Comparison of ENCODE assay signal across 9 cellular contexts in genomic region chr18:11955299-11956029, GRCh38. TPM values are rescaled to one million over a fixed set of nuclear protein-coding genes. Genes with fewer than 3 reads are reported as not detected.
DNase-seq lines count a peak whose midpoint lies in the region; ATAC-seq and FAIRE-seq lines count a peak whose summit lies in the region.
"Had no signal": no experiment of that assay in that cellular context is flagged by ENCODE, and none has a peak within 500 bp of the region (broad histone marks: within the 10 kb centered on the region; RNA-seq: fewer than 3 reads in every experiment).

No MANE protein-coding gene starts in this region.

- H3K4me1 ChIP-seq in SJSA1 (replicated peaks) (peaks cover 17% of the 10 kb centered on the region), skeletal muscle satellite cell (ENCODE audit: control insufficient read depth, insufficient read depth, low read length) (peaks cover 21% of the 10 kb centered on the region), small intestine (ENCODE audit: control insufficient read depth in 2 of 2, insufficient read depth in 1 of 2, low read depth in 1 of 2, low read length in 1 of 2) (no peaks in the 10 kb centered on the region)

- peaks cover 4% of the 10 kb centered on the region for H3K36me3 Mint-ChIP-seq in activated CD4-positive, alpha-beta memory T cell treated with anti-CD3 and anti-CD28 coated beads, Interleukin-2, amount 10 ng/mL, durations not matched to agents 7 days and 5 days (ENCODE audit: low read depth)

- H3K4me2 ChIP-seq in skeletal muscle satellite cell (ENCODE audit: low read length): peak overlapping the region; percentile 59

- peak overlapping the region; percentile 73 for H3K9ac ChIP-seq in skeletal muscle satellite cell (ENCODE audit: low read depth, low read length)

- peaks cover 4% of the 10 kb centered on the region for H3K4me1 Mint-ChIP-seq in activated CD4-positive, alpha-beta memory T cell treated with anti-CD3 and anti-CD28 coated beads, Interleukin-2, amount 10 ng/mL, durations not matched to agents 7 days and 5 days
- H3K4me1 Mint-ChIP-seq: activated T-helper 17 cell treated with anti-CD3 and anti-CD28 coated beads, Interleukin-2, amount 50 U/mL, for 72 hours had no signal

- no peak for FAIRE-seq in small intestine (lab: Jason Lieb, UNC)

- peaks cover 9% of the 10 kb centered on the region for H3K9me3 ChIP-seq in SJSA1 (replicated peaks)
- no peaks in the 10 kb centered on the region for H3K9me3 ChIP-seq in skeletal muscle satellite cell (replicated peaks; ENCODE audit: low read length)
- H3K9me3 ChIP-seq in small intestine (ENCODE audit: control insufficient read depth, low read depth): no peaks in the 10 kb centered on the region

- WGBS in small intestine, 3 donors: 43 to 76% (median 72%) methylated on average over 8 of the region's 8 CpGs

- H3K4me3 Mint-ChIP-seq in activated CD4-positive, alpha-beta memory T cell treated with anti-CD3 and anti-CD28 coated beads, Interleukin-2, amount 10 ng/mL, durations not matched to agents 7 days and 5 days: no peak overlapping the region
- H3K4me3 Mint-ChIP-seq: activated T-helper 17 cell treated with anti-CD3 and anti-CD28 coated beads, Interleukin-2, amount 50 U/mL, for 72 hours had no signal

- H3K27me3 ChIP-seq in SJSA1 (replicated peaks) (no peaks in the 10 kb centered on the region), skeletal muscle satellite cell (ENCODE audit: control insufficient read depth, insufficient read depth, low read length) (no peaks in the 10 kb centered on the region), small intestine (ENCODE audit: control insufficient read depth in 2 of 2, insufficient read depth in 2 of 2, low read length in 2 of 2) (no peaks in the 10 kb centered on the region)

- POLR2A ChIA-PET in activated CD4-positive, alpha-beta memory T cell treated with anti-CD3 and anti-CD28 coated beads, Interleukin-2, amount 10 ng/mL, durations not matched to agents 7 days and 5 days (lab: Charles Lee): no interaction called here

- no peaks in the 10 kb centered on the region for H3K36me3 ChIP-seq in SJSA1
- no peaks in the 10 kb centered on the region for H3K36me3 ChIP-seq in skeletal muscle satellite cell (ENCODE audit: insufficient read depth, low read length)
- H3K36me3 ChIP-seq in small intestine (ENCODE audit: control insufficient read depth in 2 of 2, insufficient read depth in 2 of 2, low read length in 2 of 2): no peaks in the 10 kb centered on the region

- H3K27me3 Mint-ChIP-seq in activated CD4-positive, alpha-beta memory T cell treated with anti-CD3 and anti-CD28 coated beads, Interleukin-2, amount 10 ng/mL, durations not matched to agents 7 days and 5 days: no peaks in the 10 kb centered on the region

- H3K27ac Mint-ChIP-seq in activated CD4-positive, alpha-beta memory T cell treated with anti-CD3 and anti-CD28 coated beads, Interleukin-2, amount 10 ng/mL, durations not matched to agents 7 days and 5 days: no peak overlapping the region
- H3K27ac Mint-ChIP-seq: activated T-helper 17 cell treated with anti-CD3 and anti-CD28 coated beads, Interleukin-2, amount 50 U/mL, for 72 hours had no signal

- H3K4me3 ChIP-seq in SJSA1: no peak overlapping the region
- H3K4me3 ChIP-seq in skeletal muscle satellite cell (ENCODE audit: low read length): peak overlapping the region; percentile 14
- no peak overlapping the region for H3K4me3 ChIP-seq in small intestine (ENCODE audit: low read depth in 1 of 2, low read length in 2 of 2)

- no peak for ATAC-seq in HG03469 (IDR thresholded peaks at IDR 0.05; ENCODE audit: unreplicated experiment)
- ATAC-seq: activated T-helper 17 cell treated with anti-CD3 and anti-CD28 coated beads, Interleukin-2, amount 50 U/mL, for 72 hours had no signal

- H3K9me3 Mint-ChIP-seq in activated CD4-positive, alpha-beta memory T cell treated with anti-CD3 and anti-CD28 coated beads, Interleukin-2, amount 10 ng/mL, durations not matched to agents 7 days and 5 days: peaks cover 16% of the 10 kb centered on the region

- H3K27ac ChIP-seq in SJSA1 (peak overlapping the region; percentile 75), small intestine (ENCODE audit: low read depth in 1 of 2, low read length in 1 of 2) (peak overlapping the region in 1 of 2 donors; percentile 68)

- DNase-seq in HCEC 1CT: peak; percentile 95
- peak; percentile 85 for DNase-seq in SJSA1 (ENCODE audit: low read depth in 1 of 2, low spot score in 2 of 2)
- peak; percentile 53 for DNase-seq in globus pallidus (ENCODE audit: low spot score)
- DNase-seq in small intestine: no peak
- no peak for DNase-seq in activated CD4-positive, alpha-beta memory T cell treated with anti-CD3 and anti-CD28 coated beads, Interleukin-2, amount 10 ng/mL, durations not matched to agents 7 days and 5 days
- no peak for DNase-seq in NCI-H1417 (lab: John Stamatoyannopoulos, UW)

- CTCF ChIA-PET in activated CD4-positive, alpha-beta memory T cell treated with anti-CD3 and anti-CD28 coated beads, Interleukin-2, amount 10 ng/mL, durations not matched to agents 7 days and 5 days (lab: Charles Lee): no interaction called here

RNA-seq across cellular contexts. Expression of gene IMPA2, which starts 25.8 kb away (rescaled TPM):
- total RNA-seq in SJSA1 (2014; rRNA removed; shearing (Covaris generic)): 10.6 and 13.3 TPM in 2 replicates
- total RNA-seq in skeletal muscle satellite cell (2012; rRNA removed): 7.4 and 9.0 TPM in 2 replicates
- 10 to 100 TPM; 22.6 to 58.3 (median 26.7) TPM for polyA plus RNA-seq in small intestine
- 10 to 100 TPM; 12.6 to 15.4 TPM for total RNA-seq in activated CD4-positive, alpha-beta memory T cell treated with anti-CD3 and anti-CD28 coated beads, Interleukin-2, amount 10 ng/mL, durations not matched to agents 7 days and 5 days

RNA-seq across cellular contexts. Expression of gene MPPE1, which starts 47.3 kb away (rescaled TPM):
- total RNA-seq in SJSA1 (2014; rRNA removed; shearing (Covaris generic)): 30.5 and 36.4 TPM in 2 replicates
- 16.2 and 24.5 TPM in 2 replicates for total RNA-seq in skeletal muscle satellite cell (2012; rRNA removed)
- polyA plus RNA-seq in small intestine: 10 to 100 TPM; 23.9 to 27.6 (median 25.0) TPM
- 10 to 100 TPM; 51.0 to 54.4 TPM for total RNA-seq in activated CD4-positive, alpha-beta memory T cell treated with anti-CD3 and anti-CD28 coated beads, Interleukin-2, amount 10 ng/mL, durations not matched to agents 7 days and 5 days

Comparison
In these comparisons a context has a peak if more than half of its experiments do, and no peak if none do; other contexts are left out.
1. DNase-seq: peak in HCEC 1CT (single experiment), SJSA1 (2 of 2) and globus pallidus (single experiment); none in small intestine (single experiment), activated CD4-positive, alpha-beta memory T cell treated with anti-CD3 and anti-CD28 coated beads, Interleukin-2, amount 10 ng/mL, durations not matched to agents 7 days and 5 days (single experiment) and NCI-H1417 (0 of 3).